Comparison of ENCODE assay signal across 1 cellular context in the genomic region with DNA sequence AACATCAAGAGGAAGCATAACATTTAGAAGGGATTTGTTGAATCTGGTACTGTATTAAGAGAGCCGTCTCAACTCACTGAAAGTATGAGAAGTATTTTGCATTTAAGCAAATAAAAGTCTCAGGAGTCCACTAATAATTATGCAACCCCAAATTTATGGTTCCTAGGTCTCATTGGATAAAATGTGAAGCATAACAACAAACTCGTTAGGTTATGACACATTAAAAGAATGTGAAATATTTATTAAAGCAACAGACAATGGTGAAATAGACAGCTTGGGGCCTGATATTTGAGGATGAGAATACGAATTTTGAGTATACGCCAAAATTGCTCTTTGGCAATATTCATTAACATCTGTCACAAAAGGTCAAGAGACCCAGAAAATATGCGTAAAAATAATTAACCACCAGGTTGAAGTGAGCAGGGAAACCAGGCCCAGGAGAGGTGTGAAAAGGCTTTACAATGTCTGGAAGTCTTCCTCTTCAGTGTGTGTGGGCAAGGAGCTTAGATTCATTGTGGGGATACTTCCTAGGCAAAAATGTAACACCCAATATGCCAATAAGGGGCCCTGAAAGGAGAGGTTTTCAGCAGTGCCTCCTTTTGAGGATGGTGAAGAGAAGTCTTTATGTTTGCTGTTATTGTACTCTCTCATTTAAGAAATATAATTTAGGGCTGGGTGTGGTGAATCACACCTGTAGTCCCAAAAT.
TF ChIP-seq lines count a peak whose summit lies in the region.

No MANE protein-coding gene starts in this region.

TF ChIP-seq in IMR-90, 13 proteins besides CTCF, POLR2A, EP300 and RAD21:
- TF ChIP-seq SMC3 (IDR thresholded peaks at IDR 0.05; ENCODE audit: low read depth, low read length), result no peak
